1 cellular context compared by ENCODE assay signal in the genomic region with DNA sequence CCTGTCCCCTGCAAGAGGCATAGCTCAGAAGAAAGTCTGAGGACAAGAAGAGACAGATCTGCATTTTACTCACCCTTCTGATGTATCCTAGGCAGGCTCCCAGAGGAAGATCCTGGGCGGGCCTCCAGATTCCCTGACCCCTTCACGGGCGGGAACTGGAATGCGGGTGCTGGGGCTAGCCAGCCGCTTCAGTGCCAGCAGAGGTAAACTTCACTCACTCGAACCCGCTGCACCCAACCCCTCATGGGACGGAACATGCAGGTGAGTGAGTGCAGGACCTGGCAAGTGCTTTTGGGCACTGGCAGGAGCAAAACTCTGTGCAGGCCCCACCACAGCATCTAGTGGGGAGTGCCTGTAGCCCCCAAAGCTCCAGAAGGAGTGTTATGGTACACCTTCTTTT.
TF ChIP-seq lines count a peak whose summit lies in the region.

No MANE protein-coding gene starts in this region.

TF ChIP-seq in GM23338, 12 proteins besides CTCF, POLR2A, EP300 and RAD21 (continued from another document):
- TF ChIP-seq, protein P1, sequence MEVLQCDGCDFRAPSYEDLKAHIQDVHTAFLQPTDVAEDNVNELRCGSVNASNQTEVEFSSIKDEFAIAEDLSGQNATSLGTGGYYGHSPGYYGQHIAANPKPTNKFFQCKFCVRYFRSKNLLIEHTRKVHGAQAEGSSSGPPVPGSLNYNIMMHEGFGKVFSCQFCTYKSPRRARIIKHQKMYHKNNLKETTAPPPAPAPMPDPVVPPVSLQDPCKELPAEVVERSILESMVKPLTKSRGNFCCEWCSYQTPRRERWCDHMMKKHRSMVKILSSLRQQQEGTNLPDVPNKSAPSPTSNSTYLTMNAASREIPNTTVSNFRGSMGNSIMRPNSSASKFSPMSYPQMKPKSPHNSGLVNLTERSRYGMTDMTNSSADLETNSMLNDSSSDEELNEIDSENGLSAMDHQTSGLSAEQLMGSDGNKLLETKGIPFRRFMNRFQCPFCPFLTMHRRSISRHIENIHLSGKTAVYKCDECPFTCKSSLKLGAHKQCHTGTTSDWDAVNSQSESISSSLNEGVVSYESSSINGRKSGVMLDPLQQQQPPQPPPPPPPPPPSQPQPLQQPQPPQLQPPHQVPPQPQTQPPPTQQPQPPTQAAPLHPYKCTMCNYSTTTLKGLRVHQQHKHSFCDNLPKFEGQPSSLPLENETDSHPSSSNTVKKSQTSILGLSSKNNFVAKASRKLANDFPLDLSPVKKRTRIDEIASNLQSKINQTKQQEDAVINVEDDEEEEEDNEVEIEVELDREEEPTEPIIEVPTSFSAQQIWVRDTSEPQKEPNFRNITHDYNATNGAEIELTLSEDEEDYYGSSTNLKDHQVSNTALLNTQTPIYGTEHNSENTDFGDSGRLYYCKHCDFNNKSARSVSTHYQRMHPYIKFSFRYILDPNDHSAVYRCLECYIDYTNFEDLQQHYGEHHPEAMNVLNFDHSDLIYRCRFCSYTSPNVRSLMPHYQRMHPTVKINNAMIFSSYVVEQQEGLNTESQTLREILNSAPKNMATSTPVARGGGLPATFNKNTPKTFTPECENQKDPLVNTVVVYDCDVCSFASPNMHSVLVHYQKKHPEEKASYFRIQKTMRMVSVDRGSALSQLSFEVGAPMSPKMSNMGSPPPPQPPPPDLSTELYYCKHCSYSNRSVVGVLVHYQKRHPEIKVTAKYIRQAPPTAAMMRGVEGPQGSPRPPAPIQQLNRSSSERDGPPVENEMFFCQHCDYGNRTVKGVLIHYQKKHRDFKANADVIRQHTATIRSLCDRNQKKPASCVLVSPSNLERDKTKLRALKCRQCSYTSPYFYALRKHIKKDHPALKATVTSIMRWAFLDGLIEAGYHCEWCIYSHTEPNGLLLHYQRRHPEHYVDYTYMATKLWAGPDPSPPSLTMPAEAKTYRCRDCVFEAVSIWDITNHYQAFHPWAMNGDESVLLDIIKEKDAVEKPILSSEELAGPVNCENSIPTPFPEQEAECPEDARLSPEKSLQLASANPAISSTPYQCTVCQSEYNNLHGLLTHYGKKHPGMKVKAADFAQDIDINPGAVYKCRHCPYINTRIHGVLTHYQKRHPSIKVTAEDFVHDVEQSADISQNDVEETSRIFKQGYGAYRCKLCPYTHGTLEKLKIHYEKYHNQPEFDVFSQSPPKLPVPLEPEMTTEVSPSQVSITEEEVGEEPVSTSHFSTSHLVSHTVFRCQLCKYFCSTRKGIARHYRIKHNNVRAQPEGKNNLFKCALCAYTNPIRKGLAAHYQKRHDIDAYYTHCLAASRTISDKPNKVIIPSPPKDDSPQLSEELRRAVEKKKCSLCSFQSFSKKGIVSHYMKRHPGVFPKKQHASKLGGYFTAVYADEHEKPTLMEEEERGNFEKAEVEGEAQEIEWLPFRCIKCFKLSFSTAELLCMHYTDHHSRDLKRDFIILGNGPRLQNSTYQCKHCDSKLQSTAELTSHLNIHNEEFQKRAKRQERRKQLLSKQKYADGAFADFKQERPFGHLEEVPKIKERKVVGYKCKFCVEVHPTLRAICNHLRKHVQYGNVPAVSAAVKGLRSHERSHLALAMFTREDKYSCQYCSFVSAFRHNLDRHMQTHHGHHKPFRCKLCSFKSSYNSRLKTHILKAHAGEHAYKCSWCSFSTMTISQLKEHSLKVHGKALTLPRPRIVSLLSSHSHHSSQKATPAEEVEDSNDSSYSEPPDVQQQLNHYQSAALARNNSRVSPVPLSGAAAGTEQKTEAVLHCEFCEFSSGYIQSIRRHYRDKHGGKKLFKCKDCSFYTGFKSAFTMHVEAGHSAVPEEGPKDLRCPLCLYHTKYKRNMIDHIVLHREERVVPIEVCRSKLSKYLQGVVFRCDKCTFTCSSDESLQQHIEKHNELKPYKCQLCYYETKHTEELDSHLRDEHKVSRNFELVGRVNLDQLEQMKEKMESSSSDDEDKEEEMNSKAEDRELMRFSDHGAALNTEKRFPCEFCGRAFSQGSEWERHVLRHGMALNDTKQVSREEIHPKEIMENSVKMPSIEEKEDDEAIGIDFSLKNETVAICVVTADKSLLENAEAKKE (CRISPR knock-in tag; IDR thresholded peaks at IDR 0.05) = no peak
- TF ChIP-seq, protein P2, sequence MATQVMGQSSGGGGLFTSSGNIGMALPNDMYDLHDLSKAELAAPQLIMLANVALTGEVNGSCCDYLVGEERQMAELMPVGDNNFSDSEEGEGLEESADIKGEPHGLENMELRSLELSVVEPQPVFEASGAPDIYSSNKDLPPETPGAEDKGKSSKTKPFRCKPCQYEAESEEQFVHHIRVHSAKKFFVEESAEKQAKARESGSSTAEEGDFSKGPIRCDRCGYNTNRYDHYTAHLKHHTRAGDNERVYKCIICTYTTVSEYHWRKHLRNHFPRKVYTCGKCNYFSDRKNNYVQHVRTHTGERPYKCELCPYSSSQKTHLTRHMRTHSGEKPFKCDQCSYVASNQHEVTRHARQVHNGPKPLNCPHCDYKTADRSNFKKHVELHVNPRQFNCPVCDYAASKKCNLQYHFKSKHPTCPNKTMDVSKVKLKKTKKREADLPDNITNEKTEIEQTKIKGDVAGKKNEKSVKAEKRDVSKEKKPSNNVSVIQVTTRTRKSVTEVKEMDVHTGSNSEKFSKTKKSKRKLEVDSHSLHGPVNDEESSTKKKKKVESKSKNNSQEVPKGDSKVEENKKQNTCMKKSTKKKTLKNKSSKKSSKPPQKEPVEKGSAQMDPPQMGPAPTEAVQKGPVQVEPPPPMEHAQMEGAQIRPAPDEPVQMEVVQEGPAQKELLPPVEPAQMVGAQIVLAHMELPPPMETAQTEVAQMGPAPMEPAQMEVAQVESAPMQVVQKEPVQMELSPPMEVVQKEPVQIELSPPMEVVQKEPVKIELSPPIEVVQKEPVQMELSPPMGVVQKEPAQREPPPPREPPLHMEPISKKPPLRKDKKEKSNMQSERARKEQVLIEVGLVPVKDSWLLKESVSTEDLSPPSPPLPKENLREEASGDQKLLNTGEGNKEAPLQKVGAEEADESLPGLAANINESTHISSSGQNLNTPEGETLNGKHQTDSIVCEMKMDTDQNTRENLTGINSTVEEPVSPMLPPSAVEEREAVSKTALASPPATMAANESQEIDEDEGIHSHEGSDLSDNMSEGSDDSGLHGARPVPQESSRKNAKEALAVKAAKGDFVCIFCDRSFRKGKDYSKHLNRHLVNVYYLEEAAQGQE (IDR thresholded peaks at IDR 0.05; ENCODE audit: unreplicated experiment) = no peak
- TF ChIP-seq STAT1 (IDR thresholded peaks at IDR 0.05; ENCODE audit: unreplicated experiment) (no peak), POLR2AphosphoS5 (IDR thresholded peaks at IDR 0.05; ENCODE audit: low read depth) (no peak)
